Comparison of ENCODE assay signal across 8 cellular contexts in the genomic region with DNA sequence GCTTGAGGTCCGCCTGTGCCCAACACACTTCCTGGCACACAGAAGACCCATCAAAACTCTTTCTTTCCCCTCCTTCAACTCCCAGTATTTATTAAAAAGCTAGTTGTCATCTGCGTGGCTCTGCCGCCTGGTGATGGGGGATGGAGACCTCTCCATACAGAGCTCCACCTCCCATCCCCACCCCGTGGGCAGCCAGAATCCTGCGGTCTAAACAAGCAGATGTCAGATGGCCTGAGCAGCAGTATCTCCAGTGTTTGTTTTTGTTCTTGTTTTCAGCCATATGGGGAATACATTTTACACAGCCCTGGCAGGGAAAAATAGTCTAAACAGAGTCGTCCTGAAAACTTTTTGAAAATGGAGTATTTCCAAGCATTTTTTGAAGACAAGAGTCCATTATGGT.
DNase-seq lines count a peak whose midpoint lies in the region; ATAC-seq and TF ChIP-seq lines count a peak whose summit lies in the region.

No MANE protein-coding gene starts in this region.

- H3K9ac ChIP-seq in DND-41 (ENCODE audit: low read depth, low read length), result no peak overlapping the region; the same call in 1 of the 2 replicates
- no peak overlapping the region for H3K9ac ChIP-seq in rectal smooth muscle tissue (ENCODE audit: low read length)

- H3K79me2 ChIP-seq in DND-41 (ENCODE audit: insufficient read depth, low read length), result no peaks in the 10 kb centered on the region

- H3K4me2 ChIP-seq in DND-41 (ENCODE audit: insufficient read depth, low read length), result no peak overlapping the region

- H3K27me3 ChIP-seq in DND-41 (ENCODE audit: insufficient read depth, low read length, poor library complexity) (no peaks in the 10 kb centered on the region), rectal smooth muscle tissue (ENCODE audit: control insufficient read depth, insufficient read depth, low read length) (no peaks in the 10 kb centered on the region)

- peak overlapping the region; percentile 78; the same call in 1 of the 2 replicates for H3K27ac ChIP-seq in DND-41 (ENCODE audit: low read length)
- peak overlapping the region; percentile 88 for H3K27ac ChIP-seq in rectal smooth muscle tissue (ENCODE audit: low read depth, low read length)

- DNase-seq in DND-41 (peak; percentile 57), NCI-H524 treated with DMSO at 0.1 percent for 48 hours (lab: John Stamatoyannopoulos, UW) (peak; percentile 56), fibroblast of pulmonary artery (ENCODE audit: low read depth) (peak; percentile 52), NCI-H1105 (lab: John Stamatoyannopoulos, UW) (no peak)

- H2AFZ ChIP-seq in DND-41 (ENCODE audit: low read depth, low read length), result no peak overlapping the region

- no peaks in the 10 kb centered on the region for H3K9me3 ChIP-seq in DND-41 (ENCODE audit: insufficient read depth, low read length, severe bottlenecking)

- H4K20me1 ChIP-seq in DND-41 (ENCODE audit: insufficient read depth, low read length), result peaks cover 6% of the 10 kb centered on the region; the same call in 1 of the 2 replicates

- H3K36me3 ChIP-seq in DND-41 (ENCODE audit: insufficient read depth, low read length), result 0 out of 2 replicates have a peak, but pooled peaks cover 5% of the 10 kb centered on the region
- H3K36me3 ChIP-seq in rectal smooth muscle tissue (ENCODE audit: control insufficient read depth, insufficient read depth, low read length), result peaks cover 6% of the 10 kb centered on the region

- H3K4me1 ChIP-seq in DND-41 (ENCODE audit: insufficient read depth, low read length) (peaks cover 66% of the 10 kb centered on the region), rectal smooth muscle tissue (ENCODE audit: control insufficient read depth, insufficient read depth, low read length) (peaks cover 70% of the 10 kb centered on the region)

- no peak overlapping the region for H3K4me3 ChIP-seq in DND-41 (ENCODE audit: low read depth in 1 of 2, low read length in 2 of 2)
- H3K4me3 ChIP-seq in fibroblast of pulmonary artery (replicated peaks; ENCODE audit: low read depth, low read length), result no peak overlapping the region
- peak overlapping the region; percentile 41 for H3K4me3 ChIP-seq in rectal smooth muscle tissue (ENCODE audit: low read length)

- no peak for TF ChIP-seq CTCF in DND-41 (IDR thresholded peaks at IDR 0.05; ENCODE audit: borderline replicate concordance, extremely low read depth, low read length, poor library complexity, severe bottlenecking)
- TF ChIP-seq CTCF in fibroblast of pulmonary artery (IDR thresholded peaks at IDR 0.05; ENCODE audit: low read length, missing control alignments), result no peak

- ATAC-seq in DND-41 (ENCODE audit: insufficient read depth, low read depth), result peak; percentile 25; the same call in 1 of the 3 replicates
- no peak for ATAC-seq in GM21381 (IDR thresholded peaks at IDR 0.05; ENCODE audit: unreplicated experiment)
- ATAC-seq in HG02981 (IDR thresholded peaks at IDR 0.05; ENCODE audit: unreplicated experiment), result no peak
- ATAC-seq in GM18519 (IDR thresholded peaks at IDR 0.05; ENCODE audit: low FRiP score, unreplicated experiment), result no peak
